28 cellular contexts compared by ENCODE assay signal in the genomic region with DNA sequence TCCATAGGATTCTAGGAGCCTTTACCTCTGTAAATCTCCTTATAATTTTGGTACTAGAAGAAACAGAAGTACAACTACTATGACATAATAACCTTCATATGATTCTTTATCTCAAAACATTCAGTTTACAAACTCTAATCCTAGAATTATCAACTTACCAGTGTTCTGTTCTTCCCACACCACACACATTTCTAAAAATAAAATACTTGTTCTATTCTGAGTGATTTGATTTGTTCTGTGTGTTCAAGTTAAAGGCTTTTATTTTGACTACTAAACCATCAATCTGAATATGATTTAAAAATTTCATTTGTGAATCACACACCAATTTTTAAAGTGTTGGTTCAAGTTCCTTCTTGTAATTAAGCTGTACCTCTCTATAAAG. TPM values are rescaled to one million over a fixed set of nuclear protein-coding genes. Genes with fewer than 3 reads are reported as not detected.
DNase-seq lines count a peak whose midpoint lies in the region; ATAC-seq and TF ChIP-seq lines count a peak whose summit lies in the region.
"Had no signal": no experiment of that assay in that cellular context is flagged by ENCODE, and none has a peak within 500 bp of the region (broad histone marks: within the 10 kb centered on the region; RNA-seq: fewer than 3 reads in every experiment).

No MANE protein-coding gene starts in this region.

- H3K27ac Mint-ChIP-seq in activated T-cell treated with anti-CD3 and anti-CD28 coated beads, Interleukin-2, amount 50 U/mL, for 24 hours: peak overlapping the region; percentile 89
- peak overlapping the region; percentile 93 for H3K27ac Mint-ChIP-seq in CD8-positive, alpha-beta T cell
- peak overlapping the region; percentile 17 for H3K27ac Mint-ChIP-seq in activated T-helper 2 cell treated with anti-CD3 and anti-CD28 coated beads, Interferon-gamma antibody, Interleukin-2, Interleukin-4, amounts not matched to agents 10 μg/mL and 5 μg/mL and 100 μg/mL, durations not matched to agents 14 hours and 24 hours and 36 hours
- peak overlapping the region; percentile 39 to 99 (median 97) for H3K27ac Mint-ChIP-seq in naive thymus-derived CD4-positive, alpha-beta T cell
- H3K27ac Mint-ChIP-seq: H9 had no signal

- ATAC-seq in CD8-positive, alpha-beta T cell: no peak
- no peak for ATAC-seq in naive thymus-derived CD4-positive, alpha-beta T cell

- no peak overlapping the region for H3K4me3 ChIP-seq in CD8-positive, alpha-beta T cell (ENCODE audit: low read depth, low read length)
- H3K4me3 ChIP-seq in naive thymus-derived CD4-positive, alpha-beta T cell (ENCODE audit: low read length): no peak overlapping the region
- H3K4me3 ChIP-seq in vagina (no peak overlapping the region), Peyer's patch (no peak overlapping the region), coronary artery (no peak overlapping the region)
- H3K4me3 ChIP-seq: left ventricle myocardium inferior, transverse colon had no signal

- no peaks in the 10 kb centered on the region for H3K9me3 ChIP-seq in CD8-positive, alpha-beta T cell (ENCODE audit: low read length)
- peaks cover 0 to 11% (median 0%) of the 10 kb centered on the region in 3 experiments for H3K9me3 ChIP-seq in naive thymus-derived CD4-positive, alpha-beta T cell (ENCODE audit: control insufficient read depth in 2 of 3, low read length in 3 of 3)
- H3K9me3 ChIP-seq in vagina (no peaks in the 10 kb centered on the region), Peyer's patch (peaks cover 0 to 7% (median 3%) of the 10 kb centered on the region in 4 donors)
- H3K9me3 ChIP-seq: BE2C had no signal

- peaks cover 64% of the 10 kb centered on the region for H3K36me3 ChIP-seq in CD8-positive, alpha-beta T cell (ENCODE audit: insufficient read depth, low read length)
- H3K36me3 ChIP-seq in naive thymus-derived CD4-positive, alpha-beta T cell (ENCODE audit: control insufficient read depth in 2 of 3, insufficient read depth in 3 of 3, low read length in 3 of 3): peaks cover 43 to 90% (median 75%) of the 10 kb centered on the region in 3 experiments
- H3K36me3 ChIP-seq in vagina: no peaks in the 10 kb centered on the region
- H3K36me3 ChIP-seq in Peyer's patch: peaks cover 0 to 15% (median 0%) of the 10 kb centered on the region in 3 donors
- H3K36me3 ChIP-seq: BE2C, brain microvascular endothelial cell had no signal

- peaks cover 100% of the 10 kb centered on the region for H3K36me3 Mint-ChIP-seq in activated T-cell treated with anti-CD3 and anti-CD28 coated beads, Interleukin-2, amount 50 U/mL, for 24 hours (ENCODE audit: low read depth)
- peaks cover 95% of the 10 kb centered on the region for H3K36me3 Mint-ChIP-seq in CD8-positive, alpha-beta T cell
- H3K36me3 Mint-ChIP-seq in activated T-helper 2 cell treated with anti-CD3 and anti-CD28 coated beads, Interferon-gamma antibody, Interleukin-2, Interleukin-4, amounts not matched to agents 10 μg/mL and 5 μg/mL and 100 μg/mL, durations not matched to agents 14 hours and 24 hours and 36 hours (ENCODE audit: low read depth): peaks cover 97% of the 10 kb centered on the region
- peaks cover 53 to 97% (median 91%) of the 10 kb centered on the region in 5 donors for H3K36me3 Mint-ChIP-seq in naive thymus-derived CD4-positive, alpha-beta T cell

- CTCF ChIA-PET in CD8-positive, alpha-beta T cell (lab: Charles Lee): interaction anchor here (0.9 to 17.8 kb wide), 4 partner anchors 9 to 96 kb away, joined by 4 to 303 read pairs (median 4); partner anchors contain the start of gene ERMN
- CTCF ChIA-PET in naive thymus-derived CD4-positive, alpha-beta T cell (lab: Charles Lee): interaction anchor here (0.6 to 2.1 kb wide), 5 partner anchors 10 to 101 kb away, joined by 3 to 7 read pairs (median 3); no protein-coding TSS in a partner anchor

- DNase-seq in activated T-cell treated with anti-CD3 and anti-CD28 coated beads, Interleukin-2, amount 50 U/mL, for 24 hours: no peak
- DNase-seq in activated T-cell treated with anti-CD3 and anti-CD28 coated beads for 4 hours (no peak), vagina (ENCODE audit: extremely low spot score in 2 of 2) (no peak), Peyer's patch (no peak), coronary artery (ENCODE audit: low spot score) (no peak)
- DNase-seq in CD8-positive, alpha-beta T cell: no peak
- DNase-seq in activated T-helper 2 cell treated with anti-CD3 and anti-CD28 coated beads, Interferon-gamma antibody, Interleukin-2, Interleukin-4, amounts not matched to agents 10 μg/mL and 5 μg/mL and 100 μg/mL, durations not matched to agents 14 hours and 24 hours and 36 hours (ENCODE audit: low spot score): no peak
- DNase-seq in naive thymus-derived CD4-positive, alpha-beta T cell: no peak
- DNase-seq: activated CD4-positive, CD25-positive, alpha-beta regulatory T cell; amniotic stem cell; BE2C; brain microvascular endothelial cell; Caco-2; DMS79; GDM1; H9; islet precursor cell; left ventricle myocardium inferior; NCI-H1694 treated with DMSO at 0.1 percent for 48 hours; NCI-H510A; NK-92 treated with Interleukin-12 subunit alpha and Interleukin-12 subunit beta, amount 100 ng/mL, for 24 hours; SIG-M5; small intestine; stimulated activated CD8-positive, alpha-beta memory T cell treated with anti-CD3 and anti-CD28 coated beads, Interleukin-4, amount 100 ng/mL, for 48 hours; SW 1271; transverse colon had no signal

- no peaks in the 10 kb centered on the region for H3K27me3 Mint-ChIP-seq in activated T-cell treated with anti-CD3 and anti-CD28 coated beads, Interleukin-2, amount 50 U/mL, for 24 hours
- H3K27me3 Mint-ChIP-seq in CD8-positive, alpha-beta T cell (ENCODE audit: low read depth): no peaks in the 10 kb centered on the region
- no peaks in the 10 kb centered on the region for H3K27me3 Mint-ChIP-seq in activated T-helper 2 cell treated with anti-CD3 and anti-CD28 coated beads, Interferon-gamma antibody, Interleukin-2, Interleukin-4, amounts not matched to agents 10 μg/mL and 5 μg/mL and 100 μg/mL, durations not matched to agents 14 hours and 24 hours and 36 hours (ENCODE audit: low read depth)
- no peaks in the 10 kb centered on the region for H3K27me3 Mint-ChIP-seq in naive thymus-derived CD4-positive, alpha-beta T cell
- H3K27me3 Mint-ChIP-seq: IgD-negative memory B cell had no signal

- H3K27ac ChIP-seq in CD8-positive, alpha-beta T cell (ENCODE audit: low read depth, low read length): no peak overlapping the region
- H3K27ac ChIP-seq in naive thymus-derived CD4-positive, alpha-beta T cell (ENCODE audit: low read depth, low read length): peak overlapping the region; percentile 57
- H3K27ac ChIP-seq in vagina (no peak overlapping the region), Peyer's patch (no peak overlapping the region), coronary artery (no peak overlapping the region)
- H3K27ac ChIP-seq: brain microvascular endothelial cell, epithelial cell of prostate, left ventricle myocardium inferior, transverse colon had no signal

- no peak for TF ChIP-seq POLR2A in vagina (IDR thresholded peaks at IDR 0.05)
- no peak for TF ChIP-seq POLR2A in Peyer's patch (IDR thresholded peaks at IDR 0.05)

- peaks cover 87% of the 10 kb centered on the region for H3K4me1 Mint-ChIP-seq in activated T-cell treated with anti-CD3 and anti-CD28 coated beads, Interleukin-2, amount 50 U/mL, for 24 hours (ENCODE audit: low read depth)
- H3K4me1 Mint-ChIP-seq in CD8-positive, alpha-beta T cell (ENCODE audit: low read depth): peaks cover 82% of the 10 kb centered on the region
- peaks cover 72% of the 10 kb centered on the region for H3K4me1 Mint-ChIP-seq in activated T-helper 2 cell treated with anti-CD3 and anti-CD28 coated beads, Interferon-gamma antibody, Interleukin-2, Interleukin-4, amounts not matched to agents 10 μg/mL and 5 μg/mL and 100 μg/mL, durations not matched to agents 14 hours and 24 hours and 36 hours (ENCODE audit: low read depth)
- peaks cover 49 to 94% (median 88%) of the 10 kb centered on the region in 7 donors for H3K4me1 Mint-ChIP-seq in naive thymus-derived CD4-positive, alpha-beta T cell

- no peaks in the 10 kb centered on the region for H3K9me3 Mint-ChIP-seq in activated T-cell treated with anti-CD3 and anti-CD28 coated beads, Interleukin-2, amount 50 U/mL, for 24 hours
- peaks cover 11% of the 10 kb centered on the region for H3K9me3 Mint-ChIP-seq in CD8-positive, alpha-beta T cell
- H3K9me3 Mint-ChIP-seq in activated T-helper 2 cell treated with anti-CD3 and anti-CD28 coated beads, Interferon-gamma antibody, Interleukin-2, Interleukin-4, amounts not matched to agents 10 μg/mL and 5 μg/mL and 100 μg/mL, durations not matched to agents 14 hours and 24 hours and 36 hours: peaks cover 14% of the 10 kb centered on the region
- H3K9me3 Mint-ChIP-seq in naive thymus-derived CD4-positive, alpha-beta T cell: peaks cover 0 to 39% (median 11%) of the 10 kb centered on the region in 11 donors

- H3K4me3 Mint-ChIP-seq in activated T-cell treated with anti-CD3 and anti-CD28 coated beads, Interleukin-2, amount 50 U/mL, for 24 hours: peak overlapping the region; percentile 12
- no peak overlapping the region for H3K4me3 Mint-ChIP-seq in CD8-positive, alpha-beta T cell
- no peak overlapping the region for H3K4me3 Mint-ChIP-seq in activated T-helper 2 cell treated with anti-CD3 and anti-CD28 coated beads, Interferon-gamma antibody, Interleukin-2, Interleukin-4, amounts not matched to agents 10 μg/mL and 5 μg/mL and 100 μg/mL, durations not matched to agents 14 hours and 24 hours and 36 hours (ENCODE audit: low read depth)
- peak overlapping the region in 7 of 10 donors; percentile 19 to 100 (median 82) for H3K4me3 Mint-ChIP-seq in naive thymus-derived CD4-positive, alpha-beta T cell
- H3K4me3 Mint-ChIP-seq: H9 had no signal

- POLR2A ChIA-PET in CD8-positive, alpha-beta T cell (lab: Charles Lee): interaction anchor here (1.1 to 1.6 kb wide), 5 partner anchors 9 to 20 kb away, joined by 3 to 7 read pairs (median 3); partner anchors contain the start of gene CYTIP
- POLR2A ChIA-PET in naive thymus-derived CD4-positive, alpha-beta T cell (lab: Charles Lee): interaction anchor here (0.6 to 27.4 kb wide), 6 partner anchors 9 to 96 kb away, joined by 3 to 810 read pairs (median 293); partner anchors contain the start of genes CYTIP and ERMN

- TF ChIP-seq CTCF in CD8-positive, alpha-beta T cell (IDR thresholded peaks at IDR 0.05): no peak
- TF ChIP-seq CTCF in vagina (IDR thresholded peaks at IDR 0.05) (no peak), Peyer's patch (IDR thresholded peaks at IDR 0.05) (no peak), coronary artery (IDR thresholded peaks at IDR 0.05) (no peak)

- H3K4me1 ChIP-seq in CD8-positive, alpha-beta T cell (ENCODE audit: insufficient read depth, low read length): peaks cover 69% of the 10 kb centered on the region
- H3K4me1 ChIP-seq in naive thymus-derived CD4-positive, alpha-beta T cell (ENCODE audit: control insufficient read depth in 2 of 2, insufficient read depth in 2 of 2, low read length in 2 of 2): peaks cover 47 to 65% of the 10 kb centered on the region in 2 donors
- H3K4me1 ChIP-seq in vagina: peaks cover 4% of the 10 kb centered on the region
- peaks cover 0 to 8% (median 0%) of the 10 kb centered on the region in 4 donors for H3K4me1 ChIP-seq in Peyer's patch
- H3K4me1 ChIP-seq: BE2C had no signal

- no peaks in the 10 kb centered on the region for H3K27me3 ChIP-seq in CD8-positive, alpha-beta T cell (ENCODE audit: insufficient read depth, low read length)
- H3K27me3 ChIP-seq in naive thymus-derived CD4-positive, alpha-beta T cell (ENCODE audit: control insufficient read depth in 2 of 2, insufficient read depth in 2 of 2, low read length in 2 of 2): no peaks in the 10 kb centered on the region
- H3K27me3 ChIP-seq in vagina (no peaks in the 10 kb centered on the region), Peyer's patch (no peaks in the 10 kb centered on the region)
- H3K27me3 ChIP-seq: BE2C, brain microvascular endothelial cell, transverse colon had no signal

- intact Hi-C loops in CD8-positive, alpha-beta T cell (cut with DNase I, micrococcal nuclease): loop anchor here in 1 of 2 experiments (1.0 kb wide), 1 partner anchor 9 kb away; no protein-coding TSS in a partner anchor
- intact Hi-C loops in activated T-helper 2 cell treated with anti-CD3 and anti-CD28 coated beads, Interferon-gamma antibody, Interleukin-2, Interleukin-4, amounts not matched to agents 10 μg/mL and 5 μg/mL and 100 μg/mL, durations not matched to agents 14 hours and 24 hours and 36 hours (cut with micrococcal nuclease): loop anchor here (10.0 kb wide), 1 partner anchor 167 kb away; no protein-coding TSS in a partner anchor
- intact Hi-C loops in naive thymus-derived CD4-positive, alpha-beta T cell (cut with micrococcal nuclease): loop anchor here in 1 of 2 donors (1.0 kb wide), 1 partner anchor 10 kb away; no protein-coding TSS in a partner anchor
- intact Hi-C loops in vagina (cut with DNase I): no loop called here

RNA-seq across cellular contexts. Expression of gene CYTIP, which starts 16.0 kb away (rescaled TPM):
- total RNA-seq in CD8-positive, alpha-beta T cell: 100 to 1,000 TPM; 425 to 430 TPM
- 199 and 206 TPM in 2 replicates for total RNA-seq in activated T-helper 2 cell treated with anti-CD3 and anti-CD28 coated beads, Interferon-gamma antibody, Interleukin-2, Interleukin-4, amounts not matched to agents 10 μg/mL and 5 μg/mL and 100 μg/mL, durations not matched to agents 14 hours and 24 hours and 36 hours
- 100 to 1,000 TPM; 290 to 406 (median 363) TPM for total RNA-seq in naive thymus-derived CD4-positive, alpha-beta T cell
- 100 to 1,000 TPM; 170 to 270 TPM for polyA plus RNA-seq in naive thymus-derived CD4-positive, alpha-beta T cell
- total RNA-seq in vagina (12.5 TPM), Peyer's patch (100 to 1,000 TPM in 1 of 4 donors, 10 to 100 TPM in 3; 11.8 to 182 (median 21.0) TPM)

Comparison
In these comparisons a context has a peak if more than half of its experiments do, and no peak if none do; other contexts are left out.
1. H3K27ac Mint-ChIP-seq: peak in every context shown above with its lines; median percentile 97 in naive thymus-derived CD4-positive, alpha-beta T cell; 93 in CD8-positive, alpha-beta T cell; 89 in activated T-cell treated with anti-CD3 and anti-CD28 coated beads, Interleukin-2, amount 50 U/mL, for 24 hours; 17 in activated T-helper 2 cell treated with anti-CD3 and anti-CD28 coated beads, Interferon-gamma antibody, Interleukin-2, Interleukin-4, amounts not matched to agents 10 μg/mL and 5 μg/mL and 100 μg/mL, durations not matched to agents 14 hours and 24 hours and 36 hours.
2. H3K4me3 Mint-ChIP-seq: peak in activated T-cell treated with anti-CD3 and anti-CD28 coated beads, Interleukin-2, amount 50 U/mL, for 24 hours (single experiment) and naive thymus-derived CD4-positive, alpha-beta T cell (7 of 10); none in CD8-positive, alpha-beta T cell (single experiment) and activated T-helper 2 cell treated with anti-CD3 and anti-CD28 coated beads, Interferon-gamma antibody, Interleukin-2, Interleukin-4, amounts not matched to agents 10 μg/mL and 5 μg/mL and 100 μg/mL, durations not matched to agents 14 hours and 24 hours and 36 hours (single experiment).